8 cellular contexts compared by ENCODE assay signal in genomic region chrX:16785247-16786138, GRCh38. TPM values are rescaled to one million over a fixed set of nuclear protein-coding genes. Genes with fewer than 3 reads are reported as not detected.
A peak's percentile ranks its signal among the peaks of the same experiment; 100 is the strongest.
DNase-seq lines count a peak whose midpoint lies in the region; ATAC-seq, FAIRE-seq and TF ChIP-seq lines count a peak whose summit lies in the region.

No MANE protein-coding gene starts in this region.

- H3K4me1 ChIP-seq in BE2C (no peaks in the 10 kb centered on the region), K562 (replicated peaks in 1 of 2; ENCODE audit: control insufficient read depth in 2 of 2, insufficient read depth in 2 of 2, low read length in 2 of 2) (peaks cover 7 to 10% of the 10 kb centered on the region in 2 experiments; a peak in 3 of 5 replicates), lower lobe of right lung (no peaks in the 10 kb centered on the region), thyroid gland (peaks cover 4 to 5% of the 10 kb centered on the region in 2 donors)

- intact Hi-C loops in K562 (cut with micrococcal nuclease) (loop anchor here (2.0 kb wide), 1 partner anchor 67 kb away; the partner anchor contains the start of gene SYAP1), lower lobe of right lung (cut with DNase I) (no loop called here), thyroid gland (cut with DNase I) (loop anchor here (10.0 kb wide), 1 partner anchor 71 kb away; the partner anchor contains the start of genes CTPS2 and SYAP1)

- no peak for ATAC-seq in K562
- no peak for ATAC-seq in lower lobe of right lung
- ATAC-seq in HG03039 (IDR thresholded peaks at IDR 0.05; ENCODE audit: unreplicated experiment) = no peak

- H3K4me1 Mint-ChIP-seq in IgD-negative memory B cell = peaks cover 15 to 19% (median 15%) of the 10 kb centered on the region in 3 donors

- CTCF ChIA-PET in K562 (lab: Yijun Ruan, JAX; ENCODE audit: low intra/inter-chr PET ratio) = interaction anchor here (0.6 kb wide), 1 partner anchor 631 kb away, joined by 3 read pairs; no protein-coding TSS in a partner anchor

- TF ChIP-seq POLR2A in K562 (conservative IDR thresholded peaks at IDR 0.05) (0 out of 2 replicates have a peak, but pooled peaks have one; percentile 56), thyroid gland (IDR thresholded peaks at IDR 0.05) (no peak)

- DNase-seq in BE2C (no peak), K562 (ENCODE audit: extremely low read depth in 1 of 4, low spot score in 3 of 4) (no peak), lower lobe of right lung (no peak), thyroid gland (peak; percentile 20 to 25), HCEC 1CT (no peak), NCI-H1930 (lab: John Stamatoyannopoulos, UW) (no peak)

- TF ChIP-seq CTCF in BE2C (IDR thresholded peaks at IDR 0.05; ENCODE audit: low read depth, low read length) (no peak), K562 (IDR thresholded peaks at IDR 0.05 in 2 of 3, conservative IDR thresholded peaks at IDR 0.05 in 1 of 3; ENCODE audit: insufficient read depth in 2 of 3, low read depth in 1 of 3, low read length in 3 of 3) (no peak), lower lobe of right lung (IDR thresholded peaks at IDR 0.05) (no peak), thyroid gland (IDR thresholded peaks at IDR 0.05) (no peak)

- H3K36me3 ChIP-seq in BE2C = no peaks in the 10 kb centered on the region; the same call in 1 of the 2 replicates
- peaks cover 24% of the 10 kb centered on the region for H3K36me3 ChIP-seq in K562 (ENCODE audit: control insufficient read depth, insufficient read depth, low read length)
- H3K36me3 ChIP-seq in lower lobe of right lung = peaks cover 3% of the 10 kb centered on the region
- H3K36me3 ChIP-seq in thyroid gland = peaks cover 0 to 2% of the 10 kb centered on the region in 2 donors

- 6% methylated on average over 36 of the region's 39 CpGs for WGBS in K562 (ENCODE audit: insufficient coverage, low coverage, missing lambda C conversion rate)
- WGBS in thyroid gland, 2 donors = 8 to 14% methylated on average over 36 to 39 of the region's 39 CpGs

- TSS peak; percentile 98 for BruUV-seq in K562 (replicated peaks; lab: Mats Ljungman, UMichigan)

- peak overlapping the region; percentile 95 for H2AFZ ChIP-seq in K562 (ENCODE audit: low read depth, low read length)

- H3K27ac ChIP-seq in K562 (ENCODE audit: extremely low read depth, low read depth, low read length) (peak overlapping the region; percentile 61), lower lobe of right lung (peak overlapping the region; percentile 6), thyroid gland (peak overlapping the region in 1 of 3 donors; percentile 41)

- no peak for TF ChIP-seq EP300 in K562 (IDR thresholded peaks at IDR 0.05; ENCODE audit: low read length)

- H3K4me2 ChIP-seq in K562 (ENCODE audit: insufficient read depth, low read length) = peak overlapping the region; percentile 85

- FAIRE-seq in K562 (lab: Jason Lieb, UNC) = no peak

- H3K27me3 Mint-ChIP-seq in IgD-negative memory B cell = peaks cover 3% of the 10 kb centered on the region

- peak overlapping the region; percentile 69 to 91 for H3K9ac ChIP-seq in K562 (ENCODE audit: insufficient read depth in 1 of 2, low read depth in 2 of 2, low read length in 2 of 2)

- no peaks in the 10 kb centered on the region for H3K27me3 ChIP-seq in BE2C
- H3K27me3 ChIP-seq in K562 (ENCODE audit: control insufficient read depth in 2 of 2, insufficient read depth in 2 of 2, low read length in 2 of 2) = no peaks in the 10 kb centered on the region
- H3K27me3 ChIP-seq in lower lobe of right lung (ENCODE audit: low read depth) = no peaks in the 10 kb centered on the region
- no peaks in the 10 kb centered on the region for H3K27me3 ChIP-seq in thyroid gland

- H3K4me3 Mint-ChIP-seq in IgD-negative memory B cell = peak overlapping the region; percentile 92 to 99 (median 94)

- peaks cover 1% of the 10 kb centered on the region for H3K36me3 Mint-ChIP-seq in IgD-negative memory B cell

- H3K4me3 ChIP-seq in BE2C (ENCODE audit: low read depth, low read length) = peak overlapping the region; percentile 74
- H3K4me3 ChIP-seq in K562 = peak overlapping the region; percentile 80
- peak overlapping the region; percentile 63 for H3K4me3 ChIP-seq in lower lobe of right lung
- peak overlapping the region in 2 of 3 donors; percentile 39 to 73 for H3K4me3 ChIP-seq in thyroid gland (replicated peaks in 1 of 3)

- peaks cover 41% of the 10 kb centered on the region for H3K79me2 ChIP-seq in K562 (ENCODE audit: control insufficient read depth, insufficient read depth, low read length)

- H3K27ac Mint-ChIP-seq in IgD-negative memory B cell = peak overlapping the region; percentile 63 to 95 (median 92)

- H4K20me1 ChIP-seq in K562 (replicated peaks; ENCODE audit: control insufficient read depth, insufficient read depth, low read length) = no peaks in the 10 kb centered on the region

- no peak; a peak in 1 of 4 replicates for TF ChIP-seq RAD21 in K562 (CRISPR knock-in tag; conservative IDR thresholded peaks at IDR 0.05 in 1 of 2, IDR thresholded peaks at IDR 0.05 in 1 of 2)

- no peaks in the 10 kb centered on the region for H3K9me1 ChIP-seq in K562 (ENCODE audit: control insufficient read depth, insufficient read depth, low read length)

- H3K9me3 ChIP-seq in BE2C (no peaks in the 10 kb centered on the region), K562 (replicated peaks; ENCODE audit: control insufficient read depth, insufficient read depth, low read depth, low read length) (no peaks in the 10 kb centered on the region), lower lobe of right lung (no peaks in the 10 kb centered on the region), thyroid gland (no peaks in the 10 kb centered on the region)

- in situ Hi-C loops in K562 (cut with MboI) = no loop called here

- POLR2A ChIA-PET in K562 (lab: Yijun Ruan, JAX) = interaction anchor here (0.8 to 2.9 kb wide), 3 partner anchors 10 to 64 kb away, joined by 3 to 35 read pairs (median 10); no protein-coding TSS in a partner anchor

- H3K9me3 Mint-ChIP-seq in IgD-negative memory B cell = no peaks in the 10 kb centered on the region

TF ChIP-seq in K562, 482 proteins besides CTCF, POLR2A, EP300 and RAD21 (continues in another document):
- TF ChIP-seq SMARCE1 (IDR thresholded peaks at IDR 0.05) (peak; percentile 30; the same call in 1 of the 2 replicates), PBX2 (CRISPR knock-in tag; IDR thresholded peaks at IDR 0.05; ENCODE audit: low read depth) (no peak), PBX2 (tag; conservative IDR thresholded peaks at IDR 0.05; ENCODE audit: low read depth) (no peak), TAF7 (tag; IDR thresholded peaks at IDR 0.05) (no peak), MCM3 (IDR thresholded peaks at IDR 0.05) (no peak), NFE2L1 (tag; IDR thresholded peaks at IDR 0.05; ENCODE audit: borderline replicate concordance, low read depth) (no peak), CREB3L1 (IDR thresholded peaks at IDR 0.05; ENCODE audit: borderline replicate concordance, low read depth) (no peak), BRD4 (IDR thresholded peaks at IDR 0.05) (no peak)

RNA-seq across cellular contexts. Expression of gene TXLNG, which starts 0.8 kb away (rescaled TPM):
- 19.3 TPM for polyA plus RNA-seq in BE2C (2012; ENCODE audit: insufficient read depth, insufficient read length, low read depth)
- polyA plus RNA-seq in IgD-negative memory B cell (17.1 TPM), K562 (2011; rRNA removed) (27.3 and 41.4 TPM in 2 replicates), K562 (2014; fragmentation: Illumina TruSeq; extraction: Trizol) (36.6 and 47.0 TPM in 2 replicates), K562 (2014; fragmentation: Nextera tagmentation; extraction: Ambion mirVana) (10 to 100 TPM; 13.1 to 21.4 TPM), K562 (2014; rRNA removed) (31.6 TPM in 2 replicates)
- 10.2 and 35.1 TPM in 2 replicates for total RNA-seq in K562 (2011; cell fraction: chromatin; rRNA removed; ENCODE audit: low replicate concordance)
- 6.0 and 10.1 TPM in 2 replicates for total RNA-seq in K562 (2011; cell fraction: nucleolus; rRNA removed)
- total RNA-seq in K562 (2011; cell fraction: nucleoplasm; rRNA removed) = 18.3 and 28.6 TPM in 2 replicates
- total RNA-seq in K562 (2014; rRNA removed) (23.7 and 23.8 TPM in 2 replicates), K562 (2014; rRNA removed; fragmentation: Illumina TruSeq; extraction: Trizol) (35.8 and 38.9 TPM in 2 replicates), K562 (2015; rRNA removed; fragmentation: Illumina TruSeq; extraction: Trizol) (30.5 and 32.1 TPM in 2 replicates), K562 (2021) (27.1 and 27.9 TPM in 2 replicates), lower lobe of right lung (11.2 TPM), thyroid gland (10 to 100 TPM; 14.7 to 17.9 (median 16.3) TPM)
- polyA plus RNA-seq in K562 (2011; cell fraction: cytosol; rRNA removed) = 10.5 and 17.0 TPM in 2 replicates
- 27.6 and 31.8 TPM in 2 replicates for polyA plus RNA-seq in K562 (2011; cell fraction: nucleus; rRNA removed)
- 17.5 and 21.7 TPM in 2 replicates for polyA plus RNA-seq in K562 (2012)
- 21.9 and 27.9 TPM in 2 replicates for polyA minus RNA-seq in K562 (2011; rRNA and poly(A)+ RNA removed)
- polyA minus RNA-seq in K562 (2011; cell fraction: cytosol; rRNA and poly(A)+ RNA removed) = 7.4 and 12.7 TPM in 2 replicates
- 7.1 and 10.2 TPM in 2 replicates for polyA minus RNA-seq in K562 (2011; cell fraction: nucleus; rRNA and poly(A)+ RNA removed)

Comparison
In these comparisons a context has a peak if more than half of its experiments do, and no peak if none do; other contexts are left out.
1. DNase-seq: peak in thyroid gland (2 of 2); none in BE2C (single experiment), K562 (0 of 4), lower lobe of right lung (single experiment), HCEC 1CT (single experiment) and NCI-H1930 (0 of 2).
2. Peak in every context shown above with its lines, with median percentiles within 50 percentile points of each other: H3K4me3 ChIP-seq.